Comparison of ENCODE assay signal across 11 cellular contexts in genomic region chr2:205754924-205755321, GRCh38.
DNase-seq lines count a peak whose midpoint lies in the region; ATAC-seq, FAIRE-seq and TF ChIP-seq lines count a peak whose summit lies in the region.
"Had no signal": no experiment of that assay in that cellular context is flagged by ENCODE, and none has a peak within 500 bp of the region (broad histone marks: within the 10 kb centered on the region; RNA-seq: fewer than 3 reads in every experiment).

No MANE protein-coding gene starts in this region.

- intact Hi-C loops in stomach (cut with DNase I; ENCODE audit: low total_unique reads): no loop called here
- intact Hi-C loops in naive thymus-derived CD4-positive, alpha-beta T cell (cut with micrococcal nuclease): no loop called here

- CTCF ChIA-PET in naive thymus-derived CD4-positive, alpha-beta T cell (lab: Charles Lee): no interaction called here

- H3K9ac ChIP-seq in adipocyte (ENCODE audit: low read length): peak overlapping the region; percentile 68

- H3K4me1 ChIP-seq in adipocyte (ENCODE audit: control insufficient read depth, insufficient read depth, low read length) (peaks cover 48% of the 10 kb centered on the region), stomach (peaks cover 5 to 77% (median 44%) of the 10 kb centered on the region in 4 donors)
- H3K4me1 ChIP-seq in naive thymus-derived CD4-positive, alpha-beta T cell (ENCODE audit: control insufficient read depth in 2 of 2, insufficient read depth in 2 of 2, low read length in 2 of 2): no peaks in the 10 kb centered on the region

- no peak for TF ChIP-seq CTCF in stomach (IDR thresholded peaks at IDR 0.05)

- POLR2A ChIA-PET in naive thymus-derived CD4-positive, alpha-beta T cell (lab: Charles Lee): no interaction called here

- H3K27ac Mint-ChIP-seq in naive thymus-derived CD4-positive, alpha-beta T cell: no peak overlapping the region

- TF ChIP-seq POLR2A in H54 (IDR thresholded peaks at IDR 0.05; ENCODE audit: low read depth, low read length) (no peak), stomach (IDR thresholded peaks at IDR 0.05) (no peak)

- no peaks in the 10 kb centered on the region for H3K27me3 ChIP-seq in adipocyte (replicated peaks; ENCODE audit: control insufficient read depth, insufficient read depth, low read length)
- H3K27me3 ChIP-seq in stomach: no peaks in the 10 kb centered on the region
- H3K27me3 ChIP-seq in naive thymus-derived CD4-positive, alpha-beta T cell (ENCODE audit: control insufficient read depth in 2 of 2, insufficient read depth in 2 of 2, low read length in 2 of 2): no peaks in the 10 kb centered on the region

- H3K27me3 Mint-ChIP-seq in naive thymus-derived CD4-positive, alpha-beta T cell: peaks cover 4 to 22% (median 7%) of the 10 kb centered on the region in 5 donors

- peak; percentile 89 for FAIRE-seq in H54 (lab: Jason Lieb, UNC)

- H3K9me3 Mint-ChIP-seq in naive thymus-derived CD4-positive, alpha-beta T cell: no peaks in the 10 kb centered on the region

- peaks cover 26% of the 10 kb centered on the region for H3K36me3 ChIP-seq in adipocyte (ENCODE audit: control insufficient read depth, insufficient read depth, low read length, severe bottlenecking)
- H3K36me3 ChIP-seq in stomach: peaks cover 0 to 36% (median 24%) of the 10 kb centered on the region in 4 donors
- no peaks in the 10 kb centered on the region for H3K36me3 ChIP-seq in naive thymus-derived CD4-positive, alpha-beta T cell (ENCODE audit: control insufficient read depth in 2 of 3, insufficient read depth in 3 of 3, low read length in 3 of 3)

- ATAC-seq in naive thymus-derived CD4-positive, alpha-beta T cell: no peak
- no peak for ATAC-seq in HG03521 (IDR thresholded peaks at IDR 0.05; ENCODE audit: unreplicated experiment)

- H3K36me3 Mint-ChIP-seq in naive thymus-derived CD4-positive, alpha-beta T cell: no peaks in the 10 kb centered on the region

- peaks cover 0 to 2% (median 0%) of the 10 kb centered on the region in 7 donors for H3K4me1 Mint-ChIP-seq in naive thymus-derived CD4-positive, alpha-beta T cell

- peak; percentile 69 for DNase-seq in H54 (ENCODE audit: insufficient read length, low spot score)
- peak; percentile 48 for DNase-seq in adipocyte (ENCODE audit: low read depth)
- peak; percentile 45 for DNase-seq in hepatic stellate cell (ENCODE audit: low spot score)
- DNase-seq in stomach: no peak
- DNase-seq in activated CD4-positive, alpha-beta T cell treated with anti-CD3 and anti-CD28 coated beads for 1 hour: no peak
- no peak for DNase-seq in naive thymus-derived CD4-positive, alpha-beta T cell
- DNase-seq in anterior cingulate cortex (lab: John Stamatoyannopoulos, UW): no peak
- DNase-seq: activated CD4-positive, alpha-beta T cell treated with anti-CD3 and anti-CD28 coated beads, Interleukin-2, amount 50 U/mL, for 4 hours; cerebellar nuclear complex had no signal

- no peaks in the 10 kb centered on the region for H3K9me3 ChIP-seq in adipocyte (ENCODE audit: control insufficient read depth, low read length)
- H3K9me3 ChIP-seq in stomach: no peaks in the 10 kb centered on the region
- H3K9me3 ChIP-seq in naive thymus-derived CD4-positive, alpha-beta T cell (ENCODE audit: control insufficient read depth in 2 of 3, low read length in 3 of 3): no peaks in the 10 kb centered on the region

- WGBS in stomach, 5 donors: 42 to 57% (median 45%) methylated on average over 5 of the region's 5 CpGs

- H3K4me3 ChIP-seq in adipocyte (ENCODE audit: low read length) (peak overlapping the region; percentile 32), stomach (no peak overlapping the region)
- H3K4me3 ChIP-seq in naive thymus-derived CD4-positive, alpha-beta T cell (ENCODE audit: low read length): no peak overlapping the region
- H3K4me3 ChIP-seq: skin epidermis had no signal

- TF ChIP-seq EP300 in stomach (IDR thresholded peaks at IDR 0.05): no peak

- no peak overlapping the region for H3K4me3 Mint-ChIP-seq in naive thymus-derived CD4-positive, alpha-beta T cell

- peak overlapping the region in 4 of 5 donors; percentile 39 to 80 (median 72) for H3K27ac ChIP-seq in stomach
- no peak overlapping the region for H3K27ac ChIP-seq in naive thymus-derived CD4-positive, alpha-beta T cell (ENCODE audit: low read depth, low read length)

Comparison
In these comparisons a context has a peak if more than half of its experiments do, and no peak if none do; other contexts are left out.
1. DNase-seq: peak in H54 (single experiment), adipocyte (single experiment) and hepatic stellate cell (single experiment); none in stomach (single experiment), activated CD4-positive, alpha-beta T cell treated with anti-CD3 and anti-CD28 coated beads for 1 hour (single experiment), naive thymus-derived CD4-positive, alpha-beta T cell (0 of 9) and anterior cingulate cortex (0 of 58).